Comparison of ENCODE assay signal across 8 cellular contexts in the genomic region with DNA sequence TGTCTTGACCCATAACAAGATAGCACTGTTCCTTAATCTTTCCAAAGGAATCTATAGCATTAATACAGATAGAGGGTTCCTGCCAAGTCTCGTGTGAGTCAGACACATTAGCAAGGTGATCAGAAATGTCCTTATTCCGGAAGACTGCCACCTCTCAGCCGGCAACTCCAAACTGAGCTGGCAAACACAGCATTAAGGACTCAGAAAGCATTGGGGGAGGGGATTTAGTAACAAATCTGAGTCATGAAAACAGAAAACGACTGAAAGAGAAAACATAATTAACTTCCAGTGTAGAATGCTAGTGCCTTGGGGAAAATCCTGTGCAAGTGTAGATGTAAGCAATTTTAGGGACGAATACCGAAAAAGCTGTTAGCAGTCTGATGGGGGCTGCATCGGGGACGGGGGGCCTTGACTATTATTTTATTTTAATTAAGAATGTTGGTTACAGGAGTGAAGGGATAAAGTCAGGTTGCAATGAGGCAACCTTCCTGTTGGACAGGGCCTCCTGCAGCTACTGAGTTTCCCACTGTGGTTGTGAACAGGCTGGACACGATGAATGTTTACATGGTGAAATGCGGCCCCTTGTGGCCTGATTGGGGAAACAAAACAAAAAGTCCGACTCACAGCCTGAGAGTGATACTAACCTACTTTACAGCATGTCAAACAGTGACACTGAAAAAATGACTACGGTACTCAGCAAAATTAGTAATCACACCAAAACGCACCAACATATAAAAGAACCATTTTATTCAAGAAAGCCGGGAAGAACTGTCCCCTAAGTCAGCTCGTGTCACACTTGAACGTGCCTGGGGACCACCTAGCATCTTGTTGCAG. TPM values are rescaled to one million over a fixed set of nuclear protein-coding genes. Genes with fewer than 3 reads are reported as not detected.
DNase-seq lines count a peak whose midpoint lies in the region; ATAC-seq and TF ChIP-seq lines count a peak whose summit lies in the region.

No MANE protein-coding gene starts in this region.

- H3K4me1 ChIP-seq in fibroblast of lung (ENCODE audit: control insufficient read depth, extremely low read depth, insufficient read depth, low read length) (peaks cover 7% of the 10 kb centered on the region), aorta (ENCODE audit: control insufficient read depth in 1 of 2, insufficient read depth in 2 of 2, low read length in 2 of 2) (no peaks in the 10 kb centered on the region)

- no peaks in the 10 kb centered on the region for H3K79me2 ChIP-seq in fibroblast of lung (ENCODE audit: control insufficient read depth, insufficient read depth, low read length)

- no peak overlapping the region for H3K4me3 Mint-ChIP-seq in naive B cell

- peak; percentile 80 for ATAC-seq in HG03378 (IDR thresholded peaks at IDR 0.05; ENCODE audit: unreplicated experiment)
- peak in 1 of 2 donors; percentile 30 for ATAC-seq in naive B cell (ENCODE audit: low read depth in 2 of 2)
- peak; percentile 90 for ATAC-seq in aorta (ENCODE audit: low FRiP score)

- H3K27ac ChIP-seq in fibroblast of lung (ENCODE audit: insufficient read depth, low read length): no peak overlapping the region
- no peak overlapping the region for H3K27ac ChIP-seq in aorta (ENCODE audit: low read depth in 1 of 2, low read length in 2 of 2)

- in situ Hi-C loops in GM13977 (cut with MboI; ENCODE audit: low pct_unique_long_range_greater_than_20kb, low sequenced_read_pairs, unreplicated experiment): no loop called here

- H3K9ac ChIP-seq in fibroblast of lung (ENCODE audit: insufficient read depth, low read length): no peak overlapping the region

- H3K4me2 ChIP-seq in fibroblast of lung (ENCODE audit: extremely low read depth, insufficient read depth, low read length): no peak overlapping the region

- TF ChIP-seq CTCF in GM13977 (IDR thresholded peaks at IDR 0.05; ENCODE audit: extremely low read depth, insufficient read depth, missing control alignments) (peak; percentile 82), fibroblast of lung (conservative IDR thresholded peaks at IDR 0.05 in 1 of 2, IDR thresholded peaks at IDR 0.05 in 1 of 2; ENCODE audit: low read depth in 1 of 2, low read length in 2 of 2) (peak; percentile 80 to 94)

- H3K36me3 ChIP-seq in fibroblast of lung (ENCODE audit: control insufficient read depth, insufficient read depth, low read length): no peaks in the 10 kb centered on the region
- no peaks in the 10 kb centered on the region for H3K36me3 ChIP-seq in aorta (ENCODE audit: control insufficient read depth in 1 of 2, insufficient read depth in 2 of 2, low read length in 1 of 2)

- H3K9me3 ChIP-seq in fibroblast of lung (ENCODE audit: control insufficient read depth, insufficient read depth, low read depth, low read length) (no peaks in the 10 kb centered on the region), aorta (ENCODE audit: control insufficient read depth, low read length) (no peaks in the 10 kb centered on the region)

- H2AFZ ChIP-seq in fibroblast of lung (ENCODE audit: low read length): no peak overlapping the region

- H3K9me3 Mint-ChIP-seq in naive B cell: no peaks in the 10 kb centered on the region

- WGBS in aorta, 2 donors: 29 to 30% methylated on average over 16 of the region's 16 CpGs

- no peaks in the 10 kb centered on the region for H4K20me1 ChIP-seq in fibroblast of lung (ENCODE audit: control insufficient read depth, extremely low read depth, insufficient read depth, low read length)

- intact Hi-C loops in aorta (cut with DNase I): loop anchor here (1.0 to 10.0 kb wide), 8 partner anchors 116 to 526 kb away; a partner anchor contains a TSS

- DNase-seq in AG20443 (ENCODE audit: low spot score) (peak; percentile 82), GM13977 (ENCODE audit: low spot score) (peak; percentile 72), NCI-H226 (peak; percentile 68), fibroblast of lung (ENCODE audit: low read depth in 2 of 2) (peak; percentile 71 to 88), naive B cell (peak; percentile 8), aorta (peak in 1 of 2 donors; percentile 72)
- peak; percentile 47 to 59 for DNase-seq in activated CD4-positive, alpha-beta T cell treated with anti-CD3 and anti-CD28 coated beads, Interleukin-2, amount 50 U/mL, for 48 hours

- H3K27me3 ChIP-seq in fibroblast of lung (ENCODE audit: control insufficient read depth, insufficient read depth, low read length): no peaks in the 10 kb centered on the region
- no peaks in the 10 kb centered on the region for H3K27me3 ChIP-seq in aorta (ENCODE audit: control insufficient read depth in 1 of 2, insufficient read depth in 2 of 2, low read length in 1 of 2)

- H3K4me3 ChIP-seq in fibroblast of lung (replicated peaks in 1 of 4; ENCODE audit: control extremely low read depth in 1 of 4, insufficient read depth in 1 of 4, low read depth in 3 of 4, low read length in 4 of 4) (no peak overlapping the region), aorta (ENCODE audit: low read length in 2 of 2) (no peak overlapping the region)

- peak overlapping the region in 1 of 6 donors; percentile 54 for H3K27ac Mint-ChIP-seq in naive B cell

- H3K4me1 Mint-ChIP-seq in naive B cell: peaks cover 0 to 5% (median 0%) of the 10 kb centered on the region in 3 donors

- peaks cover 4 to 12% (median 5%) of the 10 kb centered on the region in 3 donors for H3K27me3 Mint-ChIP-seq in naive B cell

- H3K36me3 Mint-ChIP-seq in naive B cell: no peaks in the 10 kb centered on the region

RNA-seq across cellular contexts. Expression of a gene that starts 20.7 kb away (rescaled TPM):
- 3.1 and 4.0 TPM in 2 replicates for total RNA-seq in fibroblast of lung
- polyA plus RNA-seq in fibroblast of lung: 7.6 and 15.5 TPM in 2 replicates
- polyA plus RNA-seq in fibroblast of lung (2012): 6.4 and 14.3 TPM in 2 replicates
- 0.22 TPM in 1 of 2 replicates, not detected in the other for polyA minus RNA-seq in fibroblast of lung (ENCODE audit: low replicate concordance)
- polyA plus RNA-seq in naive B cell (ENCODE audit: low read depth in 6 of 6): 10 to 100 TPM in 5 of 6 donors, 1 to 10 TPM in 1; 6.6 to 20.3 (median 13.1) TPM
- total RNA-seq in aorta: 1 to 10 TPM; 4.6 to 5.5 TPM
- 1 to 10 TPM; 3.3 to 4.8 TPM for polyA plus RNA-seq in aorta

RNA-seq across cellular contexts. Expression of a gene that starts 40.5 kb away (rescaled TPM):
- 0.17 and 0.26 TPM in 2 replicates for total RNA-seq in fibroblast of lung
- polyA plus RNA-seq in fibroblast of lung: not detected in 2 replicates
- not detected in 2 replicates for polyA plus RNA-seq in fibroblast of lung (2012)
- polyA minus RNA-seq in fibroblast of lung (ENCODE audit: low replicate concordance): 0.90 TPM in 1 of 2 replicates, not detected in the other
- not detected for polyA plus RNA-seq in naive B cell (ENCODE audit: low read depth in 6 of 6)
- under 1 TPM in 1 of 2 donors, not detected in 1; 0.42 TPM for total RNA-seq in aorta
- under 1 TPM in 1 of 2 donors, not detected in 1; 0.38 TPM for polyA plus RNA-seq in aorta
